In genomic region chr20:37395921-37396519, GRCh38 we compare ENCODE assay signal across 10 cellular contexts. TPM values are rescaled to one million over a fixed set of nuclear protein-coding genes. Genes with fewer than 3 reads are reported as not detected.
DNase-seq lines count a peak whose midpoint lies in the region; ATAC-seq and TF ChIP-seq lines count a peak whose summit lies in the region.
"Had no signal": no experiment of that assay in that cellular context is flagged by ENCODE, and none has a peak within 500 bp of the region (broad histone marks: within the 10 kb centered on the region; RNA-seq: fewer than 3 reads in every experiment).

No MANE protein-coding gene starts in this region.

- H3K14ac ChIP-seq in mesenchymal stem cell (ENCODE audit: low read length in 2 of 2), result peak overlapping the region in 1 of 2 experiments; percentile 6

- peaks cover 9% of the 10 kb centered on the region for H3K79me1 ChIP-seq in mesenchymal stem cell (replicated peaks; ENCODE audit: low read length, poor library complexity, severe bottlenecking)

- no peak overlapping the region for H2BK5ac ChIP-seq in mesenchymal stem cell (ENCODE audit: low read depth, low read length, poor library complexity, severe bottlenecking)

- H3K9me3 Mint-ChIP-seq in WTC11, result no peaks in the 10 kb centered on the region
- no peaks in the 10 kb centered on the region for H3K9me3 Mint-ChIP-seq in activated naive CD8-positive, alpha-beta T cell treated with anti-CD3 and anti-CD28 coated beads for 36 hours
- H3K9me3 Mint-ChIP-seq: CD8-positive, alpha-beta memory T cell had no signal

- DNase-seq in DND-41 (no peak), NCI-H1694 treated with DMSO at 0.1 percent for 48 hours (lab: John Stamatoyannopoulos, UW) (peak; percentile 63), WTC11 (ENCODE audit: low spot score) (peak; percentile 75), mesenchymal stem cell (peak; percentile 33), H4 (ENCODE audit: low spot score) (no peak), glomerular visceral epithelial cell (ENCODE audit: extremely low spot score) (no peak)
- DNase-seq in activated naive CD8-positive, alpha-beta T cell treated with anti-CD3 and anti-CD28 coated beads for 36 hours, result no peak
- DNase-seq: CD8-positive, alpha-beta memory T cell; stimulated activated naive CD4-positive, alpha-beta T cell had no signal

- no peak overlapping the region for H3K23ac ChIP-seq in mesenchymal stem cell (ENCODE audit: low read length in 2 of 2)

- H3K4me1 Mint-ChIP-seq in WTC11, result peaks cover 33% of the 10 kb centered on the region
- H3K4me1 Mint-ChIP-seq in activated naive CD8-positive, alpha-beta T cell treated with anti-CD3 and anti-CD28 coated beads for 36 hours, result no peaks in the 10 kb centered on the region
- H3K4me1 Mint-ChIP-seq: CD8-positive, alpha-beta memory T cell had no signal

- TF ChIP-seq CTCF in DND-41 (IDR thresholded peaks at IDR 0.05; ENCODE audit: borderline replicate concordance, extremely low read depth, low read length, poor library complexity, severe bottlenecking) (no peak), WTC11 (IDR thresholded peaks at IDR 0.05) (no peak)

- POLR2A ChIA-PET in WTC11 (lab: Charles Lee), result interaction anchor here (0.5 to 1.9 kb wide), 14 partner anchors 9 to 217 kb away, joined by 3 to 8 read pairs (median 4); partner anchors contain the start of genes MANBAL, MROH8 and RPN2

- H3K27ac ChIP-seq in DND-41 (ENCODE audit: low read length), result no peak overlapping the region
- H3K27ac ChIP-seq in mesenchymal stem cell (ENCODE audit: low read length, poor library complexity, severe bottlenecking), result no peak overlapping the region

- H3K27me3 ChIP-seq in DND-41 (ENCODE audit: insufficient read depth, low read length, poor library complexity), result no peaks in the 10 kb centered on the region
- H3K27me3 ChIP-seq in mesenchymal stem cell (ENCODE audit: control insufficient read depth in 1 of 2, insufficient read depth in 1 of 2, low read length in 2 of 2), result no peaks in the 10 kb centered on the region

- H3K4ac ChIP-seq in mesenchymal stem cell (ENCODE audit: low read depth in 1 of 2, low read length in 2 of 2), result no peak overlapping the region

- H2BK12ac ChIP-seq in mesenchymal stem cell (ENCODE audit: low read length in 2 of 2), result no peak overlapping the region

- H3K36me3 ChIP-seq in DND-41 (ENCODE audit: insufficient read depth, low read length), result peaks cover 8% of the 10 kb centered on the region; the same call in 1 of the 2 replicates
- peaks cover 61 to 88% of the 10 kb centered on the region in 2 experiments for H3K36me3 ChIP-seq in mesenchymal stem cell (ENCODE audit: control insufficient read depth in 1 of 2, insufficient read depth in 2 of 2, low read depth in 1 of 2, low read length in 2 of 2)

- no peak overlapping the region for H2BK120ac ChIP-seq in mesenchymal stem cell (ENCODE audit: low read depth, low read length)

- H3K9me3 ChIP-seq in DND-41 (ENCODE audit: insufficient read depth, low read length, severe bottlenecking) (no peaks in the 10 kb centered on the region), mesenchymal stem cell (ENCODE audit: control insufficient read depth, low read length) (no peaks in the 10 kb centered on the region)

- H3K18ac ChIP-seq in mesenchymal stem cell (ENCODE audit: low read depth in 1 of 2, low read length in 2 of 2), result no peak overlapping the region

- H2BK15ac ChIP-seq in mesenchymal stem cell (ENCODE audit: low read depth, poor library complexity, severe bottlenecking), result no peak overlapping the region

- no peaks in the 10 kb centered on the region for H3K79me2 ChIP-seq in DND-41 (ENCODE audit: insufficient read depth, low read length)

- WGBS in mesenchymal stem cell, result 59% methylated on average over 15 of the region's 22 CpGs

- peaks cover 8% of the 10 kb centered on the region; the same call in 1 of the 2 replicates for H4K20me1 ChIP-seq in DND-41 (ENCODE audit: insufficient read depth, low read length)

- no peak overlapping the region for H3K27ac Mint-ChIP-seq in WTC11
- H3K27ac Mint-ChIP-seq in activated naive CD8-positive, alpha-beta T cell treated with anti-CD3 and anti-CD28 coated beads for 36 hours, result no peak overlapping the region
- H3K27ac Mint-ChIP-seq: CD8-positive, alpha-beta memory T cell had no signal

- H3K9ac ChIP-seq in DND-41 (ENCODE audit: low read depth, low read length) (no peak overlapping the region), mesenchymal stem cell (ENCODE audit: low read length) (no peak overlapping the region)

- peak overlapping the region; percentile 28 for H4K91ac ChIP-seq in mesenchymal stem cell (ENCODE audit: low read length)

- ATAC-seq in DND-41 (ENCODE audit: insufficient read depth, low read depth) (0 out of 3 replicates have a peak, but pooled peaks have one; percentile 36), WTC11 (peak; percentile 66)
- no peak for ATAC-seq in activated CD4-positive, CD25-positive, alpha-beta regulatory T cell treated with anti-CD3 and anti-CD28 coated beads, Interleukin-2, amount 50 U/mL, for 24 hours

- no peaks in the 10 kb centered on the region for H3K4me1 ChIP-seq in DND-41 (ENCODE audit: insufficient read depth, low read length)
- H3K4me1 ChIP-seq in mesenchymal stem cell (ENCODE audit: control insufficient read depth, insufficient read depth, low read depth, low read length), result peaks cover 37% of the 10 kb centered on the region

- H2AFZ ChIP-seq in DND-41 (ENCODE audit: low read depth, low read length) (no peak overlapping the region), mesenchymal stem cell (ENCODE audit: low read depth, low read length) (no peak overlapping the region)

- H3K36me3 Mint-ChIP-seq in WTC11, result peaks cover 4% of the 10 kb centered on the region
- H3K36me3 Mint-ChIP-seq in activated naive CD8-positive, alpha-beta T cell treated with anti-CD3 and anti-CD28 coated beads for 36 hours, result no peaks in the 10 kb centered on the region
- H3K36me3 Mint-ChIP-seq: CD8-positive, alpha-beta memory T cell had no signal

- no peak overlapping the region for H4K8ac ChIP-seq in mesenchymal stem cell (ENCODE audit: low read length)

- no peak overlapping the region for H3K4me3 Mint-ChIP-seq in WTC11
- H3K4me3 Mint-ChIP-seq in activated naive CD8-positive, alpha-beta T cell treated with anti-CD3 and anti-CD28 coated beads for 36 hours, result no peak overlapping the region
- H3K4me3 Mint-ChIP-seq: CD8-positive, alpha-beta memory T cell had no signal

- no peak overlapping the region for H2AK5ac ChIP-seq in mesenchymal stem cell (ENCODE audit: low read length, severe bottlenecking)

- H3K4me3 ChIP-seq in DND-41 (ENCODE audit: low read depth in 1 of 2, low read length in 2 of 2), result no peak overlapping the region
- no peak overlapping the region for H3K4me3 ChIP-seq in mesenchymal stem cell (ENCODE audit: insufficient read depth in 1 of 2, low read depth in 1 of 2, low read length in 2 of 2)

- CTCF ChIA-PET in WTC11 (lab: Charles Lee), result interaction anchor here (0.5 to 3.2 kb wide), 37 partner anchors 9 to 217 kb away, joined by 3 to 41 read pairs (median 6); partner anchors contain the start of genes BLCAP, MANBAL, MROH8 and NNAT

- no peak overlapping the region for H3K4me2 ChIP-seq in DND-41 (ENCODE audit: insufficient read depth, low read length)
- no peak overlapping the region for H3K4me2 ChIP-seq in mesenchymal stem cell (ENCODE audit: low read length, poor library complexity, severe bottlenecking)

- H3K27me3 Mint-ChIP-seq in WTC11 (ENCODE audit: low read depth), result no peaks in the 10 kb centered on the region
- no peaks in the 10 kb centered on the region for H3K27me3 Mint-ChIP-seq in activated naive CD8-positive, alpha-beta T cell treated with anti-CD3 and anti-CD28 coated beads for 36 hours

TF ChIP-seq in WTC11, 78 proteins besides CTCF, POLR2A, EP300 and RAD21:
- no peak for TF ChIP-seq ZNF232 (CRISPR knock-in tag; IDR thresholded peaks at IDR 0.05)
- TF ChIP-seq ZNF425 (CRISPR knock-in tag; conservative IDR thresholded peaks at IDR 0.05), result no peak
- peak; percentile 48; the same call in 1 of the 2 replicates for TF ChIP-seq ZBTB43 (CRISPR knock-in tag; IDR thresholded peaks at IDR 0.05)
- TF ChIP-seq MAX (CRISPR knock-in tag; IDR thresholded peaks at IDR 0.05), result no peak
TF ChIP-seq in WTC11: peak in this region for 1.

RNA-seq across cellular contexts. Expression of gene SRC, which starts 50.1 kb away (rescaled TPM):
- total RNA-seq in WTC11 (2021), result 27.4 to 33.3 TPM (median 30.4 TPM) in 3 replicates
- polyA plus RNA-seq in mesenchymal stem cell (2013, experiment 1 of 2), result 9.6 TPM
- 8.0 TPM for polyA plus RNA-seq in mesenchymal stem cell (2013, experiment 2 of 2)
- 7.2 and 7.6 TPM in 2 replicates for total RNA-seq in H4 (2014; rRNA removed; shearing (Covaris generic))
- total RNA-seq in activated naive CD8-positive, alpha-beta T cell treated with anti-CD3 and anti-CD28 coated beads for 36 hours, result 1 to 10 TPM; 1.1 to 1.9 TPM

Comparison
In these comparisons a context has a peak if more than half of its experiments do, and no peak if none do; other contexts are left out.
1. ATAC-seq: peak in DND-41 (single experiment) and WTC11 (single experiment); none in activated CD4-positive, CD25-positive, alpha-beta regulatory T cell treated with anti-CD3 and anti-CD28 coated beads, Interleukin-2, amount 50 U/mL, for 24 hours (0 of 2).
2. DNase-seq: peak in NCI-H1694 treated with DMSO at 0.1 percent for 48 hours (single experiment), WTC11 (single experiment) and mesenchymal stem cell (single experiment); none in DND-41 (single experiment), H4 (single experiment), glomerular visceral epithelial cell (single experiment) and activated naive CD8-positive, alpha-beta T cell treated with anti-CD3 and anti-CD28 coated beads for 36 hours (single experiment).